In the genomic region with DNA sequence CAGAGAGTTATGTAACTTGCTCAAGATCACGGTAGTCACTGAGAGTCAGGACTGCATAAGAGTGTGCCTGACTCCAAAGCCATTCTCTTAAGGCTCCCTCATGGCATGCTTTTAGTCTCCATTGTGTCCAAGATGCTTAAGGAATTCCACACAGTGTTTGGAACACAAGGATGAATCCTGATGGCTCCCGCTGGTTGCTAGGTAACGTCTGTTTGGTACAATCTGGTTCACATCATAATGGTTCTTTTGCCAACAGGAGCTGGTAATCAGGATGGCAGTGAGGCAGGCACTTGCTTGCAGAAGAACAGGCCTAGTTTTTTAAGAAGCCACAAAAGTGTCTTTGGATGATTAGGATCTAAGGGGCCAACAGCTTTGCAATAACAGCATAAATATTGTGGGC, we compare ENCODE assay signal across 15 cellular contexts.
DNase-seq lines count a peak whose midpoint lies in the region; TF ChIP-seq lines count a peak whose summit lies in the region.
"Had no signal": no experiment of that assay in that cellular context is flagged by ENCODE, and none has a peak within 500 bp of the region (broad histone marks: within the 10 kb centered on the region; RNA-seq: fewer than 3 reads in every experiment).

No MANE protein-coding gene starts in this region.

- H4K91ac ChIP-seq in trophoblast cell (ENCODE audit: low read depth, low read length), result no peak overlapping the region

- H2BK5ac ChIP-seq in trophoblast cell (ENCODE audit: low read depth, low read length, poor library complexity), result no peak overlapping the region

- H3K9me3 ChIP-seq in NT2/D1 (ENCODE audit: insufficient read depth, low read length) (no peaks in the 10 kb centered on the region), hepatocyte (ENCODE audit: low read depth) (no peaks in the 10 kb centered on the region), trophoblast cell (ENCODE audit: insufficient read depth, low read depth, low read length) (no peaks in the 10 kb centered on the region)

- H2BK12ac ChIP-seq in trophoblast cell (ENCODE audit: low read length), result no peak overlapping the region

- no peak overlapping the region for H3K4me2 ChIP-seq in hepatocyte
- no peak overlapping the region for H3K4me2 ChIP-seq in trophoblast cell (ENCODE audit: low read length)
- H3K4me2 ChIP-seq: KMS-11 had no signal

- H3K27ac ChIP-seq in hepatocyte (peak overlapping the region; percentile 66), trophoblast cell (ENCODE audit: low read depth, low read length) (no peak overlapping the region)
- H3K27ac ChIP-seq: KMS-11 had no signal

- H3K4me3 ChIP-seq in NT2/D1 (ENCODE audit: insufficient read length, low read depth) (no peak overlapping the region), hepatocyte (no peak overlapping the region), trophoblast cell (ENCODE audit: low read depth, low read length) (no peak overlapping the region)

- H2AFZ ChIP-seq in hepatocyte (no peak overlapping the region), trophoblast cell (ENCODE audit: insufficient read depth, low read length, poor library complexity) (no peak overlapping the region)

- WGBS in hepatocyte (ENCODE audit: low lambda C conversion rate, missing lambda C conversion rate), result 91% methylated on average over 3 of the region's 3 CpGs
- no CpG with 5 or more reads among the region's 3 CpGs for WGBS in trophoblast cell (ENCODE audit: extremely low coverage, insufficient coverage, insufficient read length)

- H3K9ac ChIP-seq in NT2/D1 (ENCODE audit: insufficient read length, low read depth) (no peak overlapping the region), trophoblast cell (ENCODE audit: low read length) (no peak overlapping the region)
- H3K9ac ChIP-seq: KMS-11 had no signal

- H2BK120ac ChIP-seq in trophoblast cell (ENCODE audit: insufficient read depth, low read length, poor library complexity), result no peak overlapping the region

- H3K9me2 ChIP-seq in hepatocyte (replicated peaks; ENCODE audit: insufficient read depth), result no peaks in the 10 kb centered on the region

- H2AK5ac ChIP-seq in trophoblast cell (ENCODE audit: low read length), result no peak overlapping the region

- no peak overlapping the region for H3K4ac ChIP-seq in trophoblast cell (ENCODE audit: low read depth, low read length)

- no peak overlapping the region for H3K18ac ChIP-seq in trophoblast cell (ENCODE audit: low read length)

- H4K12ac ChIP-seq in trophoblast cell (ENCODE audit: low read depth, low read length), result no peak overlapping the region

- H4K20me1 ChIP-seq in hepatocyte (ENCODE audit: insufficient read depth, poor library complexity, severe bottlenecking), result no peaks in the 10 kb centered on the region

- H3K36me3 ChIP-seq in NT2/D1 (ENCODE audit: insufficient read depth, insufficient read length, low read length), result no peaks in the 10 kb centered on the region
- H3K36me3 ChIP-seq in hepatocyte (replicated peaks; ENCODE audit: insufficient read depth, low read depth), result no peaks in the 10 kb centered on the region
- H3K36me3 ChIP-seq in trophoblast cell (ENCODE audit: control insufficient read depth in 1 of 2, insufficient read depth in 2 of 2, low read length in 2 of 2), result no peaks in the 10 kb centered on the region

- H3K79me2 ChIP-seq in hepatocyte, result no peaks in the 10 kb centered on the region
- no peaks in the 10 kb centered on the region for H3K79me2 ChIP-seq in trophoblast cell (ENCODE audit: control insufficient read depth, insufficient read depth, low read length, poor library complexity)

- H3K14ac ChIP-seq in trophoblast cell (ENCODE audit: low read length), result no peak overlapping the region

- no peaks in the 10 kb centered on the region for H3K79me1 ChIP-seq in trophoblast cell (ENCODE audit: low read length)

- DNase-seq in NCI-H1694 treated with DMSO at 0.1 percent for 48 hours (lab: John Stamatoyannopoulos, UW), result peak; percentile 14
- DNase-seq in NCI-H1694 (lab: John Stamatoyannopoulos, UW), result no peak
- DNase-seq in NT2/D1 (ENCODE audit: low read depth, low spot score), result peak; percentile 40
- DNase-seq in hepatocyte (ENCODE audit: low spot score), result no peak
- peak; percentile 43 to 68 for DNase-seq in trophoblast cell
- DNase-seq in NOMO-1 treated with dmso at 0.1 percent for 144 hours (lab: John Stamatoyannopoulos, UW; ENCODE audit: unreplicated experiment), result no peak
- DNase-seq in epidermal melanocyte (ENCODE audit: insufficient read length, low spot score), result no peak
- DNase-seq in ecto neural progenitor cell (ENCODE audit: low spot score), result no peak
- DNase-seq: COR-L47, MM.1S, NCI-H2029 treated with DMSO at 0.1 percent for 48 hours, NCI-H226, NCI-H526, Right ventricle myocardium superior had no signal

- H4K8ac ChIP-seq in trophoblast cell (ENCODE audit: low read depth, low read length), result no peak overlapping the region

- H3K4me1 ChIP-seq in NT2/D1 (ENCODE audit: insufficient read depth, insufficient read length) (peaks cover 4% of the 10 kb centered on the region), hepatocyte (ENCODE audit: insufficient read depth) (no peaks in the 10 kb centered on the region), trophoblast cell (ENCODE audit: control insufficient read depth in 1 of 2, insufficient read depth in 2 of 2, low read length in 2 of 2) (no peaks in the 10 kb centered on the region)

- TF ChIP-seq CTCF in hepatocyte (IDR thresholded peaks at IDR 0.05; ENCODE audit: poor library complexity), result no peak

- no peak overlapping the region for H3K23ac ChIP-seq in trophoblast cell (ENCODE audit: low read length)

- no peaks in the 10 kb centered on the region for H3K27me3 ChIP-seq in NT2/D1 (ENCODE audit: insufficient read depth, insufficient read length)
- H3K27me3 ChIP-seq in hepatocyte, result peaks cover 5% of the 10 kb centered on the region
- no peaks in the 10 kb centered on the region for H3K27me3 ChIP-seq in trophoblast cell (ENCODE audit: insufficient read depth, low read length)

Comparison
In these comparisons a context has a peak if more than half of its experiments do, and no peak if none do; other contexts are left out.
1. DNase-seq: peak in NCI-H1694 treated with DMSO at 0.1 percent for 48 hours (single experiment), NT2/D1 (single experiment) and trophoblast cell (2 of 2); none in NCI-H1694 (single experiment), hepatocyte (single experiment), NOMO-1 treated with dmso at 0.1 percent for 144 hours (single experiment), epidermal melanocyte (single experiment) and ecto neural progenitor cell (single experiment).